Comparison of ENCODE assay signal across 1 cellular context in genomic region chr11:76910620-76911414, GRCh38.
TF ChIP-seq lines count a peak whose summit lies in the region.

No MANE protein-coding gene starts in this region.

TF ChIP-seq in WTC11, 78 proteins besides CTCF, POLR2A, EP300 and RAD21 (continued from another document):
- TF ChIP-seq ZNF281 (CRISPR knock-in tag; IDR thresholded peaks at IDR 0.05) = no peak
- no peak for TF ChIP-seq CREM (CRISPR knock-in tag; IDR thresholded peaks at IDR 0.05)
- no peak for TF ChIP-seq ZNF512 (CRISPR knock-in tag; IDR thresholded peaks at IDR 0.05; ENCODE audit: borderline replicate concordance)
- TF ChIP-seq TCF7 (CRISPR knock-in tag; IDR thresholded peaks at IDR 0.05; ENCODE audit: low read depth) = no peak
- TF ChIP-seq PRRX2 (CRISPR knock-in tag; IDR thresholded peaks at IDR 0.05) = no peak
- no peak for TF ChIP-seq RELA (CRISPR knock-in tag; IDR thresholded peaks at IDR 0.05; ENCODE audit: borderline replicate concordance)
- TF ChIP-seq TEAD1 (CRISPR knock-in tag; IDR thresholded peaks at IDR 0.05) = no peak
- TF ChIP-seq JAZF1 (CRISPR knock-in tag; IDR thresholded peaks at IDR 0.05) = no peak
- no peak for TF ChIP-seq ESRRA (CRISPR knock-in tag; IDR thresholded peaks at IDR 0.05; ENCODE audit: borderline replicate concordance)
- TF ChIP-seq PREB (CRISPR knock-in tag; IDR thresholded peaks at IDR 0.05; ENCODE audit: borderline replicate concordance) = no peak
- no peak for TF ChIP-seq JUN (CRISPR knock-in tag; IDR thresholded peaks at IDR 0.05)
- TF ChIP-seq GTF2I (CRISPR knock-in tag; conservative IDR thresholded peaks at IDR 0.05) = no peak
- no peak for TF ChIP-seq IRF1 (CRISPR knock-in tag; IDR thresholded peaks at IDR 0.05)
- TF ChIP-seq IRF2 (CRISPR knock-in tag; IDR thresholded peaks at IDR 0.05; ENCODE audit: borderline replicate concordance, low read depth) = no peak
- TF ChIP-seq E2F5 (CRISPR knock-in tag; IDR thresholded peaks at IDR 0.05) = no peak
- TF ChIP-seq ETV6 (CRISPR knock-in tag; IDR thresholded peaks at IDR 0.05) = no peak
- TF ChIP-seq CBFB (CRISPR knock-in tag; IDR thresholded peaks at IDR 0.05; ENCODE audit: low read depth) = no peak
TF ChIP-seq in WTC11: peak in this region for 0.
